In the genomic region with DNA sequence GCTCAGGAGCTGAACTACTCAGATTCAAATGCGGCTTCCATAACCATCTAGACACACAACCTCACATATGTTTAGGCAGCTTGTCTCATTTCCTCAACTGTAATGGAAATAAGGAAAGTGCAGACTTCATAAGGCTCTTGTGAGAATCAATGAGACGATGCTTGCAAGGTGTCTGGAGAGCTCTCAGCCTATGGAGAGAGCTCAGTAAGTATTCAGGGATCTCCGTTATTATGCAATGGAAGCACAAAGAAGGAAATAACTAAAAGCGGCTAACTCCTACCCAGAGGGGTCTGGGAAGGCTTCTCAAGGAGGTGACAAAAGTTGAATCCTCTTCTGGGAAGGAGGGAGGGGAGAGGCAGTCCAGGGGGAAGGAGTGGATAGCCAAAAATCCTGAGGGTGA, we compare ENCODE assay signal across 26 cellular contexts. TPM values are rescaled to one million over a fixed set of nuclear protein-coding genes. Genes with fewer than 3 reads are reported as not detected.
A peak's percentile ranks its signal among the peaks of the same experiment; 100 is the strongest.
DNase-seq lines count a peak whose midpoint lies in the region; ATAC-seq, FAIRE-seq and TF ChIP-seq lines count a peak whose summit lies in the region.
"Had no signal": no experiment of that assay in that cellular context is flagged by ENCODE, and none has a peak within 500 bp of the region (broad histone marks: within the 10 kb centered on the region; RNA-seq: fewer than 3 reads in every experiment).

No MANE protein-coding gene starts in this region.

- H3K9ac ChIP-seq in HepG2 (ENCODE audit: insufficient read depth, low read depth, low read length) (no peak overlapping the region), K562 (ENCODE audit: insufficient read depth in 1 of 2, low read depth in 2 of 2, low read length in 2 of 2) (no peak overlapping the region)

- H3K9me1 ChIP-seq in K562 (ENCODE audit: control insufficient read depth, insufficient read depth, low read length), result no peaks in the 10 kb centered on the region

- H3K27me3 Mint-ChIP-seq in nephron progenitor cell (ENCODE audit: low read depth, poor library complexity), result peaks cover 8% of the 10 kb centered on the region

- POLR2A ChIA-PET in HepG2 (lab: Yijun Ruan, JAX), result interaction anchor here (1.0 kb wide), 1 partner anchor 96 kb away, joined by 3 read pairs; no protein-coding TSS in a partner anchor
- POLR2A ChIA-PET in K562 (lab: Yijun Ruan, JAX), result no interaction called here

- TF ChIP-seq RAD21 in HepG2 (CRISPR knock-in tag; IDR thresholded peaks at IDR 0.05) (no peak), K562 (CRISPR knock-in tag; conservative IDR thresholded peaks at IDR 0.05 in 1 of 2, IDR thresholded peaks at IDR 0.05 in 1 of 2) (no peak)

- H3K9me3 ChIP-seq in HepG2 (ENCODE audit: low read length) (no peaks in the 10 kb centered on the region), right lobe of liver (no peaks in the 10 kb centered on the region), K562 (replicated peaks; ENCODE audit: control insufficient read depth, insufficient read depth, low read depth, low read length) (peaks cover 2% of the 10 kb centered on the region; the same call in 1 of the 2 replicates)

- no peak for ATAC-seq in HepG2
- ATAC-seq in right lobe of liver, result no peak
- no peak for ATAC-seq in K562
- ATAC-seq in GM21825 (IDR thresholded peaks at IDR 0.05; ENCODE audit: unreplicated experiment), result no peak
- ATAC-seq: Right ventricle myocardium inferior, SK-N-SH treated with all-trans-retinoic acid at 6 μM for 48 hours had no signal

- peak overlapping the region; percentile 40 for H3K27ac Mint-ChIP-seq in nephron progenitor cell

- H3K4me1 ChIP-seq in HepG2 (ENCODE audit: insufficient read depth, low read length) (peaks cover 13% of the 10 kb centered on the region), right lobe of liver (peaks cover 0 to 17% (median 7%) of the 10 kb centered on the region in 4 donors), K562 (replicated peaks in 1 of 2; ENCODE audit: control insufficient read depth in 2 of 2, insufficient read depth in 2 of 2, low read length in 2 of 2) (no peaks in the 10 kb centered on the region; a peak in 2 of 5 replicates)
- H3K4me1 ChIP-seq: SJCRH30 had no signal

- TF ChIP-seq CTCF in HepG2 (CRISPR knock-in tag; IDR thresholded peaks at IDR 0.05) (no peak), right lobe of liver (IDR thresholded peaks at IDR 0.05) (no peak), K562 (IDR thresholded peaks at IDR 0.05 in 2 of 3, conservative IDR thresholded peaks at IDR 0.05 in 1 of 3; ENCODE audit: insufficient read depth in 2 of 3, low read depth in 1 of 3, low read length in 3 of 3) (no peak), nephron progenitor cell (IDR thresholded peaks at IDR 0.05) (no peak)

- in situ Hi-C loops in HepG2 (cut with HindIII; ENCODE audit: extremely low pct_ligation_motif_present, low pct_unique_long_range_greater_than_20kb), result no loop called here
- in situ Hi-C loops in K562 (cut with MboI), result no loop called here

- no peak overlapping the region for H3K4me3 ChIP-seq in HepG2 (replicated peaks in 1 of 3; ENCODE audit: insufficient read depth in 1 of 3, low read depth in 2 of 3, low read length in 3 of 3)
- H3K4me3 ChIP-seq in right lobe of liver, result no peak overlapping the region
- no peak overlapping the region for H3K4me3 ChIP-seq in K562
- H3K4me3 ChIP-seq: BLaER1 treated with 17β-estradiol and CSF1 and Interleukin-3, amounts not matched to agents 10 nM and 100 nM; PC-9; SJCRH30 had no signal

- H3K36me3 ChIP-seq in HepG2 (replicated peaks in 1 of 2; ENCODE audit: control insufficient read depth in 1 of 2, insufficient read depth in 2 of 2, low read length in 2 of 2) (no peaks in the 10 kb centered on the region), right lobe of liver (no peaks in the 10 kb centered on the region), K562 (ENCODE audit: control insufficient read depth, insufficient read depth, low read length) (no peaks in the 10 kb centered on the region)
- H3K36me3 ChIP-seq: SJCRH30 had no signal

- no peak for DNase-seq in HepG2 (ENCODE audit: low spot score)
- no peak for DNase-seq in right lobe of liver
- DNase-seq in K562 (ENCODE audit: extremely low read depth in 1 of 4, low spot score in 3 of 4), result no peak
- no peak for DNase-seq in nephron progenitor cell
- DNase-seq in NCI-H446 treated with DMSO at 0.1 percent for 48 hours (lab: John Stamatoyannopoulos, UW), result no peak
- no peak for DNase-seq in central memory CD4-positive, alpha-beta T cell
- no peak for DNase-seq in NCI-H1436 treated with DMSO at 0.1 percent for 48 hours (lab: John Stamatoyannopoulos, UW)
- DNase-seq: CD8-positive, alpha-beta memory T cell; HCEC 1CT; Kasumi-1; NCI-H1105 treated with DMSO at 0.1 percent for 48 hours; NCI-H2029; NCI-H446; NCI-H526; NCI-H82; NK-92 treated with Interleukin-12 subunit alpha and Interleukin-12 subunit beta, amount 100 ng/mL, for 24 hours; PC-9; SJCRH30 had no signal

- no peak for FAIRE-seq in HepG2 (lab: Jason Lieb, UNC)
- no peak for FAIRE-seq in K562 (lab: Jason Lieb, UNC)
- FAIRE-seq: GM18507, H1 had no signal

- BruUV-seq in HepG2 (replicated peaks; lab: Mats Ljungman, UMichigan), result no TSS peak
- BruUV-seq in K562 (replicated peaks; lab: Mats Ljungman, UMichigan), result no TSS peak

- intact Hi-C loops in HepG2 (cut with micrococcal nuclease; ENCODE audit: unreplicated experiment) (no loop called here), right lobe of liver (cut with DNase I) (no loop called here), K562 (cut with micrococcal nuclease) (loop anchor here (10.0 kb wide), 1 partner anchor 53 kb away; the partner anchor contains the start of gene LIPC)

- CTCF ChIA-PET in HepG2 (lab: Yijun Ruan, JAX; ENCODE audit: low intra/inter-chr PET ratio, low total read pairs) (no interaction called here), K562 (lab: Yijun Ruan, JAX; ENCODE audit: low intra/inter-chr PET ratio) (no interaction called here)

- H3K4me1 Mint-ChIP-seq in nephron progenitor cell, result peaks cover 31% of the 10 kb centered on the region

- H3K9me3 Mint-ChIP-seq in nephron progenitor cell, result peaks cover 16% of the 10 kb centered on the region

- no peaks in the 10 kb centered on the region for H3K79me2 ChIP-seq in HepG2 (ENCODE audit: insufficient read depth, low read length)
- no peaks in the 10 kb centered on the region for H3K79me2 ChIP-seq in K562 (ENCODE audit: control insufficient read depth, insufficient read depth, low read length)

- H3K27me3 ChIP-seq in HepG2 (ENCODE audit: control insufficient read depth in 1 of 2, insufficient read depth in 2 of 2, low read length in 2 of 2) (no peaks in the 10 kb centered on the region; a peak in 1 of 5 replicates), right lobe of liver (no peaks in the 10 kb centered on the region), K562 (ENCODE audit: control insufficient read depth in 2 of 2, insufficient read depth in 2 of 2, low read length in 2 of 2) (no peaks in the 10 kb centered on the region)
- H3K27me3 ChIP-seq: BLaER1 treated with 17β-estradiol and CSF1 and Interleukin-3, amounts not matched to agents 10 nM and 100 nM; SJCRH30 had no signal

- no peak for TF ChIP-seq POLR2A in HepG2 (IDR thresholded peaks at IDR 0.05; ENCODE audit: insufficient read depth in 1 of 2, low read depth in 2 of 2, low read length in 2 of 2)
- no peak for TF ChIP-seq POLR2A in right lobe of liver (IDR thresholded peaks at IDR 0.05)
- no peak for TF ChIP-seq POLR2A in K562 (conservative IDR thresholded peaks at IDR 0.05)

- no peaks in the 10 kb centered on the region for H4K20me1 ChIP-seq in HepG2 (ENCODE audit: insufficient read depth, low read length)
- no peaks in the 10 kb centered on the region for H4K20me1 ChIP-seq in K562 (replicated peaks; ENCODE audit: control insufficient read depth, insufficient read depth, low read length)
- H4K20me1 ChIP-seq: BLaER1 treated with 17β-estradiol and CSF1 and Interleukin-3, amounts not matched to agents 10 nM and 100 nM had no signal

- H3K4me2 ChIP-seq in HepG2 (ENCODE audit: low read depth, low read length), result no peak overlapping the region
- H3K4me2 ChIP-seq in K562 (ENCODE audit: insufficient read depth, low read length), result no peak overlapping the region
- H3K4me2 ChIP-seq: PC-9 had no signal

- WGBS in HepG2 (ENCODE audit: low lambda C conversion rate), result 52% methylated on average over 4 of the region's 4 CpGs
- 79% methylated on average over 4 of the region's 4 CpGs for WGBS in right lobe of liver (ENCODE audit: insufficient coverage, low coverage, low lambda C conversion rate, missing lambda C conversion rate)
- WGBS in K562 (ENCODE audit: insufficient coverage, low coverage, missing lambda C conversion rate), result 43% methylated on average over 4 of the region's 4 CpGs

- H3K4me3 Mint-ChIP-seq in nephron progenitor cell, result peak overlapping the region; percentile 3
- H3K4me3 Mint-ChIP-seq: CD8-positive, alpha-beta memory T cell had no signal

- H2AFZ ChIP-seq in HepG2 (ENCODE audit: low read length), result no peak overlapping the region
- H2AFZ ChIP-seq in K562 (ENCODE audit: low read depth, low read length), result peak overlapping the region; percentile 13; the same call in 1 of the 2 replicates
- H2AFZ ChIP-seq: PC-9 had no signal

- TF ChIP-seq EP300 in HepG2 (IDR thresholded peaks at IDR 0.05; ENCODE audit: low read depth in 2 of 2, low read length in 2 of 2) (no peak), HepG2 (CRISPR knock-in tag; IDR thresholded peaks at IDR 0.05; ENCODE audit: borderline replicate concordance) (no peak), K562 (IDR thresholded peaks at IDR 0.05; ENCODE audit: low read length) (no peak)

- H3K27ac ChIP-seq in HepG2 (ENCODE audit: extremely low read length, insufficient read depth, low read length) (no peak overlapping the region), right lobe of liver (no peak overlapping the region), K562 (ENCODE audit: extremely low read depth, low read depth, low read length) (no peak overlapping the region)
- H3K27ac ChIP-seq: BLaER1 treated with 17β-estradiol and CSF1 and Interleukin-3, amounts not matched to agents 10 nM and 100 nM; PC-9; SJCRH30 had no signal

- peaks cover 6% of the 10 kb centered on the region for H3K36me3 Mint-ChIP-seq in nephron progenitor cell (ENCODE audit: low read depth)

RNA-seq across cellular contexts. Expression of gene LIPC, which starts 50.1 kb away (rescaled TPM):
- 15.0 and 26.0 TPM in 2 replicates for total RNA-seq in HepG2 (2016; rRNA removed; fragmentation: Illumina TruSeq; extraction: Trizol)
- total RNA-seq in HepG2 (2016; cell fraction: cytosol; rRNA removed; fragmentation: Illumina TruSeq; extraction: Trizol; ENCODE audit: low read depth), result 3.6 and 5.6 TPM in 2 replicates
- 14.4 and 27.2 TPM in 2 replicates for total RNA-seq in HepG2 (2016; cell fraction: insoluble cytoplasmic fraction; rRNA removed; fragmentation: Illumina TruSeq; extraction: Trizol)
- total RNA-seq in HepG2 (2016; cell fraction: membrane; rRNA removed; fragmentation: Illumina TruSeq; extraction: Trizol), result 9.5 and 11.4 TPM in 2 replicates
- total RNA-seq in HepG2 (2016; cell fraction: nucleus; rRNA removed; fragmentation: Illumina TruSeq; extraction: Trizol), result 31.9 and 35.6 TPM in 2 replicates
- polyA plus RNA-seq in HepG2 (2011; rRNA removed), result 38.0 and 46.9 TPM in 2 replicates
- polyA plus RNA-seq in HepG2 (2011; cell fraction: cytosol; rRNA removed), result 32.6 and 40.5 TPM in 2 replicates
- 25.6 and 27.7 TPM in 2 replicates for polyA plus RNA-seq in HepG2 (2011; cell fraction: nucleus; rRNA removed)
- 28.9 and 34.2 TPM in 2 replicates for polyA plus RNA-seq in HepG2 (2012)
- polyA plus RNA-seq in HepG2 (2016; cell fraction: cytosol; fragmentation: Illumina TruSeq; extraction: Trizol; ENCODE audit: low read depth), result 9.2 and 9.9 TPM in 2 replicates
- 20.8 and 21.9 TPM in 2 replicates for polyA plus RNA-seq in HepG2 (2016; cell fraction: insoluble cytoplasmic fraction; fragmentation: Illumina TruSeq; extraction: Trizol; ENCODE audit: low read depth)
- 13.3 and 17.3 TPM in 2 replicates for polyA plus RNA-seq in HepG2 (2016; cell fraction: membrane; fragmentation: Illumina TruSeq; extraction: Trizol; ENCODE audit: low read depth)
- 46.6 and 49.7 TPM in 2 replicates for polyA plus RNA-seq in HepG2 (2016; cell fraction: nucleus; fragmentation: Illumina TruSeq; extraction: Trizol; ENCODE audit: insufficient read depth, low read depth)
- 66.7 TPM in 1 of 2 replicates, not detected in the other for polyA minus RNA-seq in HepG2 (2011; rRNA and poly(A)+ RNA removed; ENCODE audit: low replicate concordance)
- polyA minus RNA-seq in HepG2 (2011; cell fraction: cytosol; rRNA and poly(A)+ RNA removed), result 17.8 and 19.8 TPM in 2 replicates
- polyA minus RNA-seq in HepG2 (2011; cell fraction: nucleus; rRNA and poly(A)+ RNA removed), result 21.2 and 25.1 TPM in 2 replicates
- total RNA-seq in right lobe of liver, result 100 to 1,000 TPM in 2 of 6 experiments, 10 to 100 TPM in 4; 31.1 to 213 (median 86.1) TPM
- 0.42 TPM in 1 of 2 replicates, not detected in the other for total RNA-seq in K562 (2011; cell fraction: chromatin; rRNA removed; ENCODE audit: low replicate concordance)
- total RNA-seq in K562 (2011; cell fraction: nucleolus; rRNA removed), result 0.17 and 0.26 TPM in 2 replicates
- 0.15 and 0.92 TPM in 2 replicates for total RNA-seq in K562 (2011; cell fraction: nucleoplasm; rRNA removed)
- 0.08 TPM in 1 of 2 replicates, not detected in the other for total RNA-seq in K562 (2014; rRNA removed)
- 0.07 and 0.29 TPM in 2 replicates for total RNA-seq in K562 (2014; rRNA removed; fragmentation: Illumina TruSeq; extraction: Trizol)
- total RNA-seq in K562 (2015; rRNA removed; fragmentation: Illumina TruSeq; extraction: Trizol), result 0.15 and 0.33 TPM in 2 replicates
- total RNA-seq in K562 (2021), result 0.13 and 0.27 TPM in 2 replicates
- polyA plus RNA-seq in K562 (2011; rRNA removed), result 0.11 and 0.12 TPM in 2 replicates
- polyA plus RNA-seq in K562 (2011; cell fraction: cytosol; rRNA removed), result 0.16 TPM in 1 of 2 replicates, not detected in the other
- 0.14 and 0.36 TPM in 2 replicates for polyA plus RNA-seq in K562 (2011; cell fraction: nucleus; rRNA removed)
- polyA plus RNA-seq in K562 (2012), result 0.76 and 4.9 TPM in 2 replicates
- polyA plus RNA-seq in K562 (2014; fragmentation: Illumina TruSeq; extraction: Trizol), result 0.09 and 0.14 TPM in 2 replicates
- polyA plus RNA-seq in K562 (2014; fragmentation: Nextera tagmentation; extraction: Ambion mirVana), result under 1 TPM in 1 of 2 experiments, not detected in 1; 0.07 TPM
- polyA plus RNA-seq in K562 (2014; rRNA removed), result 0.35 and 0.41 TPM in 2 replicates
- 0.11 and 0.12 TPM in 2 replicates for polyA minus RNA-seq in K562 (2011; rRNA and poly(A)+ RNA removed)
- polyA minus RNA-seq in K562 (2011; cell fraction: cytosol; rRNA and poly(A)+ RNA removed), result not detected in 2 replicates
- polyA minus RNA-seq in K562 (2011; cell fraction: nucleus; rRNA and poly(A)+ RNA removed), result 0.13 and 0.22 TPM in 2 replicates
- total RNA-seq: G401, H1, PC-9, RPMI7951 had no signal
- polyA plus RNA-seq: H1 had no signal

Comparison
In these comparisons a context has a peak if more than half of its experiments do, and no peak if none do; other contexts are left out.
1. Of the 241 proteins assayed by ChIP-seq in both HepG2 and K562: peak only in HepG2: CEBPB; only in K562: none; in both: none; in neither: 239; mixed calls (peak in some experiments, not most) for 1.